ENCODE assay signal across 1 cellular context in the genomic region with DNA sequence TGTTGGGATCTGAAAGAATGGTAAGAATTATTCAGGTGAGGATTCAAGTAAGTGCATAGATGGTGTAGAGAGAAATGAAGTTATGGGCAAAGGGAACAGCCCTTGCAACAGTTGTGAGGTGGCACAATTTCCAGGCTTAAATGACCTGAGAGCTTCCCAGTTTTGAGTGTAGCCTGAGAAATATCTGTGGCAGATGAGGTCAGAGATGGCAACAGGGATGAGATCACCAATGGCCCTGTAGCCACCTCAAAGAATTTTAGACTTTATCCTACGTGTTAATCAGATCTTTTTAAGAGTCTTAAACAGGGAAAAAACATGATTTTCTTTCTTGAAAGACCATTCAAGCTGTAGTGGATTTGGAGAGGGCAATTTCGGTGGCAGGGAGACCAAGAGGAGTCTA.
TF ChIP-seq lines count a peak whose summit lies in the region.

No MANE protein-coding gene starts in this region.

TF ChIP-seq in HEK293, 187 proteins besides CTCF, POLR2A, EP300 and RAD21 (continued from another document):
- TF ChIP-seq, protein P1, sequence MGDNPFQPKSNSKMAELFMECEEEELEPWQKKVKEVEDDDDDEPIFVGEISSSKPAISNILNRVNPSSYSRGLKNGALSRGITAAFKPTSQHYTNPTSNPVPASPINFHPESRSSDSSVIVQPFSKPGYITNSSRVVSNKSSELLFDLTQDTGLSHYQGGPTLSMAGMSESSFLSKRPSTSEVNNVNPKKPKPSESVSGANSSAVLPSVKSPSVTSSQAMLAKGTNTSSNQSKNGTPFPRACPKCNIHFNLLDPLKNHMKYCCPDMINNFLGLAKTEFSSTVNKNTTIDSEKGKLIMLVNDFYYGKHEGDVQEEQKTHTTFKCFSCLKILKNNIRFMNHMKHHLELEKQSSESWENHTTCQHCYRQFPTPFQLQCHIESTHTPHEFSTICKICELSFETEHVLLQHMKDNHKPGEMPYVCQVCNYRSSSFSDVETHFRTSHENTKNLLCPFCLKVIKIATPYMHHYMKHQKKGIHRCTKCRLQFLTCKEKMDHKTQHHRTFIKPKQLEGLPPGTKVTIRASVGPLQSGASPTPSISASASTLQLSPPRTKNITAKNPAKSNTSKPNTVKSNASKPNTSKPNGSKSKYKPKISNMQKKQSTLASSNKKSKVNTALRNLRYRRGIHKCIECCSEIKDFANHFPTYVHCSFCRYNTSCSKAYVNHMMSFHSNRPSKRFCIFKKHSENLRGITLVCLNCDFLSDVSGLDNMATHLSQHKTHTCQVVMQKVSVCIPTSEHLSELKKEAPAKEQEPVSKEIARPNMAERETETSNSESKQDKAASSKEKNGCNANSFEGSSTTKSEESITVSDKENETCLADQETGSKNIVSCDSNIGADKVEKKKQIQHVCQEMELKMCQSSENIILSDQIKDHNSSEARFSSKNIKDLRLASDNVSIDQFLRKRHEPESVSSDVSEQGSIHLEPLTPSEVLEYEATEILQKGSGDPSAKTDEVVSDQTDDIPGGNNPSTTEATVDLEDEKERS (tag by site-specific recombination; IDR thresholded peaks at IDR 0.05): no peak
- TF ChIP-seq ZBTB21 (tag by site-specific recombination; IDR thresholded peaks at IDR 0.05) (peak; percentile 47; the same call in 1 of the 2 replicates), TRIM28 (IDR thresholded peaks at IDR 0.05; ENCODE audit: borderline replicate concordance, low read length) (no peak), ZNF555 (tag by site-specific recombination; conservative IDR thresholded peaks at IDR 0.05) (no peak), ZNF175 (tag by site-specific recombination; IDR thresholded peaks at IDR 0.05) (no peak), KLF10 (tag by site-specific recombination; IDR thresholded peaks at IDR 0.05) (no peak), ZNF768 (tag by site-specific recombination; IDR thresholded peaks at IDR 0.05) (no peak), ZNF548 (tag by site-specific recombination; IDR thresholded peaks at IDR 0.05) (no peak)
- TF ChIP-seq, protein P2, sequence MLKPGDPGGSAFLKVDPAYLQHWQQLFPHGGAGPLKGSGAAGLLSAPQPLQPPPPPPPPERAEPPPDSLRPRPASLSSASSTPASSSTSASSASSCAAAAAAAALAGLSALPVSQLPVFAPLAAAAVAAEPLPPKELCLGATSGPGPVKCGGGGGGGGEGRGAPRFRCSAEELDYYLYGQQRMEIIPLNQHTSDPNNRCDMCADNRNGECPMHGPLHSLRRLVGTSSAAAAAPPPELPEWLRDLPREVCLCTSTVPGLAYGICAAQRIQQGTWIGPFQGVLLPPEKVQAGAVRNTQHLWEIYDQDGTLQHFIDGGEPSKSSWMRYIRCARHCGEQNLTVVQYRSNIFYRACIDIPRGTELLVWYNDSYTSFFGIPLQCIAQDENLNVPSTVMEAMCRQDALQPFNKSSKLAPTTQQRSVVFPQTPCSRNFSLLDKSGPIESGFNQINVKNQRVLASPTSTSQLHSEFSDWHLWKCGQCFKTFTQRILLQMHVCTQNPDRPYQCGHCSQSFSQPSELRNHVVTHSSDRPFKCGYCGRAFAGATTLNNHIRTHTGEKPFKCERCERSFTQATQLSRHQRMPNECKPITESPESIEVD (tag by site-specific recombination; IDR thresholded peaks at IDR 0.05): no peak
- TF ChIP-seq, protein P3, sequence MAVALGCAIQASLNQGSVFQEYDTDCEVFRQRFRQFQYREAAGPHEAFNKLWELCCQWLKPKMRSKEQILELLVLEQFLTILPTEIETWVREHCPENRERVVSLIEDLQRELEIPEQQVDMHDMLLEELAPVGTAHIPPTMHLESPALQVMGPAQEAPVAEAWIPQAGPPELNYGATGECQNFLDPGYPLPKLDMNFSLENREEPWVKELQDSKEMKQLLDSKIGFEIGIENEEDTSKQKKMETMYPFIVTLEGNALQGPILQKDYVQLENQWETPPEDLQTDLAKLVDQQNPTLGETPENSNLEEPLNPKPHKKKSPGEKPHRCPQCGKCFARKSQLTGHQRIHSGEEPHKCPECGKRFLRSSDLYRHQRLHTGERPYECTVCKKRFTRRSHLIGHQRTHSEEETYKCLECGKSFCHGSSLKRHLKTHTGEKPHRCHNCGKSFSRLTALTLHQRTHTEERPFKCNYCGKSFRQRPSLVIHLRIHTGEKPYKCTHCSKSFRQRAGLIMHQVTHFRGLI (tag by site-specific recombination; IDR thresholded peaks at IDR 0.05): no peak
